In the genomic region with DNA sequence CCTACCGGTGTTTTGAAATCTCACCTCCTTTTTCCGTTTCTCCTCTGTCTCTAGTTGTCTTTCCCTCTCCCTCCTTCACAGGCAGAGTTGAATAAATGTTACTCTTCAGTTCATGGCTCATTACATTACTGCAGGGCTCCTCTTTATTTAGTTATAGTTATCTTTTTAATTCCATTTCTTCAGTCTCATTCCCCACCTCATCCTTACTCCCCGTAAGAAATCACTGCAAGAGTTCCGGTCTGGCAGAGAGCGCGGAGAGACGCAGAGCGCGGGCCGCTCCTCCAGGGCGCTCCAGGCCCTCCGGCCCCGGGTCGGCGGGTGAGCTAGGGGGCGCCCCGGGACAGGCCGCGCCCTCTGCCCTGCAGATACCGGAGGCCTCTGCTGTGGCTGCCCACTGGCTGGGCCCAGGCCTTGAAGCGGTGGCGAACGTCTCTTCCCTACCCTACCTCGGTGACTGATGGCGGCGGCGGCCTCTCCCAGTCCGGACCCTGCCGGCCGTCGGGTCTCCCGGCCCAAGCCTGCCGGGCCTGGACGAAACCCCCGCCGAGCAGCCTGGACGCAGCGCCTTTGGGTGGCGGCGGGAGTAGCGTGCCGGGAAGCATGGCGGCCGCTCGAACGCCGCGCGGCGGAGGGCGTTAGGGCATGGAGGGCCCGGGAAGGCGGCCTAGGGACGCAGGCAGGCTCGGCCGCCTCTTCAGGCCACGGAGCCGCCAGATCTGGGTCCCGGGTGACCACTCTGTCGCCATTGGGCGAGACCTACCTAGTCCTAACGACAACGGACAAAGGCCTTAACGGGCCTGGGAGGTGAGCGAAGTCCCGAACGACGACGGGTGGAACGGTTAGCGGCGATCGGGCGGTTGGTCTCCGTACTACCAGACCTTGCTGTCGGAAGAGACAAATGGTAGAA, we compare ENCODE assay signal across 1 cellular context.
TF ChIP-seq lines count a peak whose summit lies in the region.

No MANE protein-coding gene starts in this region.

TF ChIP-seq in H1, 55 proteins besides CTCF, POLR2A, EP300 and RAD21:
- TF ChIP-seq BACH1 (IDR thresholded peaks at IDR 0.05; ENCODE audit: low read length) (no peak), SP4 (IDR thresholded peaks at IDR 0.05; ENCODE audit: low read length) (no peak), PHF8 (conservative IDR thresholded peaks at IDR 0.05; ENCODE audit: low read depth, low read length) (peak; percentile 87), SIN3A (conservative IDR thresholded peaks at IDR 0.05 in 1 of 2, IDR thresholded peaks at IDR 0.05 in 1 of 2; ENCODE audit: low read depth in 1 of 2, low read length in 2 of 2) (peak in 1 of 2 experiments; percentile 23; a peak in 1 of 4 replicates), SAP30 (IDR thresholded peaks at IDR 0.05; ENCODE audit: insufficient read depth, insufficient replicate concordance, low read length) (peak; percentile 79), HDAC2 (IDR thresholded peaks at IDR 0.05; ENCODE audit: borderline replicate concordance in 1 of 2, low read depth in 2 of 2, low read length in 2 of 2) (0 out of 4 replicates have a peak, but pooled peaks of 1 of the 2 experiments have one; percentile 66), TBP (IDR thresholded peaks at IDR 0.05; ENCODE audit: low read depth, low read length) (peak; percentile 64; the same call in 1 of the 2 replicates), YY1 (IDR thresholded peaks at IDR 0.05; ENCODE audit: low read depth, low read length) (peak; percentile 83), RBBP5 (IDR thresholded peaks at IDR 0.05; ENCODE audit: borderline replicate concordance, low read depth, low read length) (peak; percentile 87; the same call in 1 of the 2 replicates), KDM1A (IDR thresholded peaks at IDR 0.05; ENCODE audit: borderline replicate concordance, low read length) (0 out of 2 replicates have a peak, but pooled peaks have one; percentile 19), ASH2L (IDR thresholded peaks at IDR 0.05; ENCODE audit: low read length) (peak; percentile 70), MAFK (IDR thresholded peaks at IDR 0.05; ENCODE audit: low read depth, low read length) (no peak), NRF1 (IDR thresholded peaks at IDR 0.05; ENCODE audit: low read depth, low read length) (no peak), CBX8 (IDR thresholded peaks at IDR 0.05; ENCODE audit: borderline replicate concordance, low read depth, low read length) (no peak), KDM4A (IDR thresholded peaks at IDR 0.05; ENCODE audit: low read depth, low read length, severe bottlenecking) (peak; percentile 63), BCL11A (IDR thresholded peaks at IDR 0.05; ENCODE audit: low read depth in 2 of 2, low read length in 2 of 2) (no peak), SUZ12 (IDR thresholded peaks at IDR 0.05; ENCODE audit: low read length) (no peak), CREB1 (IDR thresholded peaks at IDR 0.05) (0 out of 2 replicates have a peak, but pooled peaks have one; percentile 33), ATF3 (IDR thresholded peaks at IDR 0.05; ENCODE audit: insufficient read depth, low read depth, low read length) (no peak), SIRT6 (IDR thresholded peaks at IDR 0.05; ENCODE audit: low read length) (no peak), RXRA (IDR thresholded peaks at IDR 0.05; ENCODE audit: insufficient read depth, low read depth, low read length) (no peak), MAX (IDR thresholded peaks at IDR 0.05) (peak; percentile 68), SP2 (IDR thresholded peaks at IDR 0.05; ENCODE audit: low read length) (no peak), SIX5 (IDR thresholded peaks at IDR 0.05; ENCODE audit: low read depth, low read length) (no peak), POLR2AphosphoS5 (IDR thresholded peaks at IDR 0.05; ENCODE audit: low read depth, low read length) (peak; percentile 61), TAF7 (optimal IDR thresholded peaks at IDR 0.05; ENCODE audit: borderline replicate concordance, low read depth, low read length) (peak; percentile 24), KDM5A (IDR thresholded peaks at IDR 0.05; ENCODE audit: low read length) (no peak), HDAC6 (IDR thresholded peaks at IDR 0.05; ENCODE audit: low read depth, low read length) (no peak), TAF1 (IDR thresholded peaks at IDR 0.05; ENCODE audit: low read depth, low read length) (peak; percentile 62; the same call in 1 of the 2 replicates)
- TF ChIP-seq, protein P1, sequence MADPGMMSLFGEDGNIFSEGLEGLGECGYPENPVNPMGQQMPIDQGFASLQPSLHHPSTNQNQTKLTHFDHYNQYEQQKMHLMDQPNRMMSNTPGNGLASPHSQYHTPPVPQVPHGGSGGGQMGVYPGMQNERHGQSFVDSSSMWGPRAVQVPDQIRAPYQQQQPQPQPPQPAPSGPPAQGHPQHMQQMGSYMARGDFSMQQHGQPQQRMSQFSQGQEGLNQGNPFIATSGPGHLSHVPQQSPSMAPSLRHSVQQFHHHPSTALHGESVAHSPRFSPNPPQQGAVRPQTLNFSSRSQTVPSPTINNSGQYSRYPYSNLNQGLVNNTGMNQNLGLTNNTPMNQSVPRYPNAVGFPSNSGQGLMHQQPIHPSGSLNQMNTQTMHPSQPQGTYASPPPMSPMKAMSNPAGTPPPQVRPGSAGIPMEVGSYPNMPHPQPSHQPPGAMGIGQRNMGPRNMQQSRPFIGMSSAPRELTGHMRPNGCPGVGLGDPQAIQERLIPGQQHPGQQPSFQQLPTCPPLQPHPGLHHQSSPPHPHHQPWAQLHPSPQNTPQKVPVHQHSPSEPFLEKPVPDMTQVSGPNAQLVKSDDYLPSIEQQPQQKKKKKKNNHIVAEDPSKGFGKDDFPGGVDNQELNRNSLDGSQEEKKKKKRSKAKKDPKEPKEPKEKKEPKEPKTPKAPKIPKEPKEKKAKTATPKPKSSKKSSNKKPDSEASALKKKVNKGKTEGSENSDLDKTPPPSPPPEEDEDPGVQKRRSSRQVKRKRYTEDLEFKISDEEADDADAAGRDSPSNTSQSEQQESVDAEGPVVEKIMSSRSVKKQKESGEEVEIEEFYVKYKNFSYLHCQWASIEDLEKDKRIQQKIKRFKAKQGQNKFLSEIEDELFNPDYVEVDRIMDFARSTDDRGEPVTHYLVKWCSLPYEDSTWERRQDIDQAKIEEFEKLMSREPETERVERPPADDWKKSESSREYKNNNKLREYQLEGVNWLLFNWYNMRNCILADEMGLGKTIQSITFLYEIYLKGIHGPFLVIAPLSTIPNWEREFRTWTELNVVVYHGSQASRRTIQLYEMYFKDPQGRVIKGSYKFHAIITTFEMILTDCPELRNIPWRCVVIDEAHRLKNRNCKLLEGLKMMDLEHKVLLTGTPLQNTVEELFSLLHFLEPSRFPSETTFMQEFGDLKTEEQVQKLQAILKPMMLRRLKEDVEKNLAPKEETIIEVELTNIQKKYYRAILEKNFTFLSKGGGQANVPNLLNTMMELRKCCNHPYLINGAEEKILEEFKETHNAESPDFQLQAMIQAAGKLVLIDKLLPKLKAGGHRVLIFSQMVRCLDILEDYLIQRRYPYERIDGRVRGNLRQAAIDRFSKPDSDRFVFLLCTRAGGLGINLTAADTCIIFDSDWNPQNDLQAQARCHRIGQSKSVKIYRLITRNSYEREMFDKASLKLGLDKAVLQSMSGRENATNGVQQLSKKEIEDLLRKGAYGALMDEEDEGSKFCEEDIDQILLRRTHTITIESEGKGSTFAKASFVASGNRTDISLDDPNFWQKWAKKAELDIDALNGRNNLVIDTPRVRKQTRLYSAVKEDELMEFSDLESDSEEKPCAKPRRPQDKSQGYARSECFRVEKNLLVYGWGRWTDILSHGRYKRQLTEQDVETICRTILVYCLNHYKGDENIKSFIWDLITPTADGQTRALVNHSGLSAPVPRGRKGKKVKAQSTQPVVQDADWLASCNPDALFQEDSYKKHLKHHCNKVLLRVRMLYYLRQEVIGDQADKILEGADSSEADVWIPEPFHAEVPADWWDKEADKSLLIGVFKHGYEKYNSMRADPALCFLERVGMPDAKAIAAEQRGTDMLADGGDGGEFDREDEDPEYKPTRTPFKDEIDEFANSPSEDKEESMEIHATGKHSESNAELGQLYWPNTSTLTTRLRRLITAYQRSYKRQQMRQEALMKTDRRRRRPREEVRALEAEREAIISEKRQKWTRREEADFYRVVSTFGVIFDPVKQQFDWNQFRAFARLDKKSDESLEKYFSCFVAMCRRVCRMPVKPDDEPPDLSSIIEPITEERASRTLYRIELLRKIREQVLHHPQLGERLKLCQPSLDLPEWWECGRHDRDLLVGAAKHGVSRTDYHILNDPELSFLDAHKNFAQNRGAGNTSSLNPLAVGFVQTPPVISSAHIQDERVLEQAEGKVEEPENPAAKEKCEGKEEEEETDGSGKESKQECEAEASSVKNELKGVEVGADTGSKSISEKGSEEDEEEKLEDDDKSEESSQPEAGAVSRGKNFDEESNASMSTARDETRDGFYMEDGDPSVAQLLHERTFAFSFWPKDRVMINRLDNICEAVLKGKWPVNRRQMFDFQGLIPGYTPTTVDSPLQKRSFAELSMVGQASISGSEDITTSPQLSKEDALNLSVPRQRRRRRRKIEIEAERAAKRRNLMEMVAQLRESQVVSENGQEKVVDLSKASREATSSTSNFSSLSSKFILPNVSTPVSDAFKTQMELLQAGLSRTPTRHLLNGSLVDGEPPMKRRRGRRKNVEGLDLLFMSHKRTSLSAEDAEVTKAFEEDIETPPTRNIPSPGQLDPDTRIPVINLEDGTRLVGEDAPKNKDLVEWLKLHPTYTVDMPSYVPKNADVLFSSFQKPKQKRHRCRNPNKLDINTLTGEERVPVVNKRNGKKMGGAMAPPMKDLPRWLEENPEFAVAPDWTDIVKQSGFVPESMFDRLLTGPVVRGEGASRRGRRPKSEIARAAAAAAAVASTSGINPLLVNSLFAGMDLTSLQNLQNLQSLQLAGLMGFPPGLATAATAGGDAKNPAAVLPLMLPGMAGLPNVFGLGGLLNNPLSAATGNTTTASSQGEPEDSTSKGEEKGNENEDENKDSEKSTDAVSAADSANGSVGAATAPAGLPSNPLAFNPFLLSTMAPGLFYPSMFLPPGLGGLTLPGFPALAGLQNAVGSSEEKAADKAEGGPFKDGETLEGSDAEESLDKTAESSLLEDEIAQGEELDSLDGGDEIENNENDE (IDR thresholded peaks at IDR 0.05; ENCODE audit: insufficient replicate concordance, low read length) = no peak
- TF ChIP-seq, protein P2, sequence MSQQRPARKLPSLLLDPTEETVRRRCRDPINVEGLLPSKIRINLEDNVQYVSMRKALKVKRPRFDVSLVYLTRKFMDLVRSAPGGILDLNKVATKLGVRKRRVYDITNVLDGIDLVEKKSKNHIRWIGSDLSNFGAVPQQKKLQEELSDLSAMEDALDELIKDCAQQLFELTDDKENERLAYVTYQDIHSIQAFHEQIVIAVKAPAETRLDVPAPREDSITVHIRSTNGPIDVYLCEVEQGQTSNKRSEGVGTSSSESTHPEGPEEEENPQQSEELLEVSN (IDR thresholded peaks at IDR 0.05) = peak; percentile 53; the same call in 1 of the 2 replicates
